ENCODE assay signal across 13 cellular contexts in the genomic region with DNA sequence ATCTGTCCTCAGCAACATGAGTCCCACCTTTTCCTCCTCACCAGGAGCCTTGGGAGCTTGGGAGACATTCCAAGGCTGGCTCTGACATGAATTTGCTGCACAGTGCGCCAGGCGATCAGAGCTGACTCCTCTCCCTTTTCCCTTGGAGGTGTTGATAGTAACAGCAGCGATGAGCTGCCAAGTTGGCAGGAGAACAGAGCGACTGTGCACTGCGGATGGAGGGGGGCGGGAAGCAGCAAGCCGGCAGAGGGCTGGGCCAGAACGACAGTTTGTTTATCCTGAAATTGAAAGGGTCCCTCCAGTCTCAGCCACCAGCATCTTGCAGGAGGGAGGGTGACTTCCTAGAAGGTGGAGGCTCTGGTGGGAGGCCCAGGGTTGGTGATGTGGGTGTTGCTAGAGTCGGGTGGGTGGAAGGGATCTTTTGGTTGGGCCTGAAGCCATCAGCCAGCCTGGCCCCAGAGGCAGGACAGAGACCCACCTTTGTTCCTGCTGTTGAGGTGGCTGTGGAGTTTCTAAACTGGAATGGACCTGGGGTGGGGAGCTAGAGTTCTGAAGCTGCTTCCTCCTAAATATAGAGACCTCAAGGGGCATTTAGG.
A peak's percentile ranks its signal among the peaks of the same experiment; 100 is the strongest.
DNase-seq lines count a peak whose midpoint lies in the region; ATAC-seq and TF ChIP-seq lines count a peak whose summit lies in the region.
"Had no signal": no experiment of that assay in that cellular context is flagged by ENCODE, and none has a peak within 500 bp of the region (broad histone marks: within the 10 kb centered on the region; RNA-seq: fewer than 3 reads in every experiment).

No MANE protein-coding gene starts in this region.

- H3K4me1 Mint-ChIP-seq in nephron progenitor cell, result peaks cover 28% of the 10 kb centered on the region
- H3K4me1 Mint-ChIP-seq: immature natural killer cell had no signal

- no peak for ATAC-seq in HG02885 (IDR thresholded peaks at IDR 0.05; ENCODE audit: poor library complexity, unreplicated experiment)

- TF ChIP-seq CTCF in epithelial cell of esophagus (IDR thresholded peaks at IDR 0.05; ENCODE audit: insufficient read depth, low read depth, low read length, missing control alignments) (no peak), nephron progenitor cell (IDR thresholded peaks at IDR 0.05) (no peak), GM10248 (IDR thresholded peaks at IDR 0.05; ENCODE audit: control extremely low read depth, extremely low read depth, low read depth, missing control alignments) (no peak)

- no peaks in the 10 kb centered on the region for H3K36me3 Mint-ChIP-seq in nephron progenitor cell (ENCODE audit: low read depth)
- H3K36me3 Mint-ChIP-seq: immature natural killer cell had no signal

- peak; percentile 46 for DNase-seq in DMS 273 treated with DMSO at 0.1 percent for 48 hours (lab: John Stamatoyannopoulos, UW)
- DNase-seq in NCI-H2196 (lab: John Stamatoyannopoulos, UW; ENCODE audit: unreplicated experiment), result peak; percentile 70
- peak; percentile 55 for DNase-seq in epithelial cell of esophagus (ENCODE audit: low read depth)
- no peak for DNase-seq in nephron progenitor cell
- no peak for DNase-seq in NCI-H1048 (lab: John Stamatoyannopoulos, UW)
- no peak for DNase-seq in GF-D8 (lab: John Stamatoyannopoulos, UW)
- no peak for DNase-seq in GM10248 (ENCODE audit: extremely low spot score)
- DNase-seq: effector CD4-positive, alpha-beta T cell; immature natural killer cell; T-helper 9 cell had no signal

- peaks cover 12% of the 10 kb centered on the region for H3K27me3 Mint-ChIP-seq in nephron progenitor cell (ENCODE audit: low read depth, poor library complexity)

- no peak overlapping the region for H3K4me3 ChIP-seq in epithelial cell of esophagus (ENCODE audit: low read length)
- H3K4me3 ChIP-seq: psoas muscle had no signal

- H3K27ac Mint-ChIP-seq in nephron progenitor cell, result peak overlapping the region; percentile 56
- H3K27ac Mint-ChIP-seq: activated T-helper 2 cell treated with anti-CD3 and anti-CD28 coated beads, Interferon-gamma antibody, Interleukin-2, Interleukin-4, amounts not matched to agents 10 μg/mL and 5 μg/mL and 100 μg/mL, durations not matched to agents 14 hours and 24 hours and 36 hours; immature natural killer cell had no signal

- POLR2A ChIA-PET in GM10248 (lab: Yijun Ruan, JAX), result no interaction called here

- no peaks in the 10 kb centered on the region for H3K9me3 Mint-ChIP-seq in nephron progenitor cell
- H3K9me3 Mint-ChIP-seq: activated T-helper 2 cell treated with anti-CD3 and anti-CD28 coated beads, Interferon-gamma antibody, Interleukin-2, Interleukin-4, amounts not matched to agents 10 μg/mL and 5 μg/mL and 100 μg/mL, durations not matched to agents 14 hours and 24 hours and 36 hours; immature natural killer cell had no signal

- no peak overlapping the region for H3K4me3 Mint-ChIP-seq in nephron progenitor cell
- H3K4me3 Mint-ChIP-seq: immature natural killer cell had no signal

- CTCF ChIA-PET in GM10248 (lab: Yijun Ruan, JAX), result interaction anchor here (1.1 to 2.0 kb wide), 3 partner anchors 10 to 190 kb away, joined by 3 to 4 read pairs (median 4); no protein-coding TSS in a partner anchor

Comparison
In these comparisons a context has a peak if more than half of its experiments do, and no peak if none do; other contexts are left out.
1. DNase-seq: peak in DMS 273 treated with DMSO at 0.1 percent for 48 hours (single experiment), NCI-H2196 (single experiment) and epithelial cell of esophagus (single experiment); none in nephron progenitor cell (single experiment), NCI-H1048 (single experiment), GF-D8 (single experiment) and GM10248 (single experiment).